In genomic region chr12:121827351-121828099, GRCh38 we compare ENCODE assay signal across 1 cellular context.
TF ChIP-seq lines count a peak whose summit lies in the region.

No MANE protein-coding gene starts in this region.

TF ChIP-seq in HCT116, 20 proteins besides CTCF, POLR2A, EP300 and RAD21:
- no peak for TF ChIP-seq JUND (IDR thresholded peaks at IDR 0.05)
- no peak for TF ChIP-seq REST (IDR thresholded peaks at IDR 0.05; ENCODE audit: low read depth)
- no peak for TF ChIP-seq ZFX (IDR thresholded peaks at IDR 0.05)
- no peak for TF ChIP-seq YY1 (IDR thresholded peaks at IDR 0.05; ENCODE audit: extremely low read depth, insufficient replicate concordance, low read depth, low read length)
- no peak for TF ChIP-seq EZH2phosphoT487 (IDR thresholded peaks at IDR 0.05; ENCODE audit: borderline replicate concordance)
- no peak for TF ChIP-seq TCF7L2 (IDR thresholded peaks at IDR 0.05; ENCODE audit: borderline replicate concordance, extremely low read depth, insufficient read depth, insufficient read length)
- no peak for TF ChIP-seq FOSL1 (IDR thresholded peaks at IDR 0.05; ENCODE audit: low read depth)
- TF ChIP-seq CBX3 (IDR thresholded peaks at IDR 0.05; ENCODE audit: low read depth) = no peak
- no peak for TF ChIP-seq SP1 (IDR thresholded peaks at IDR 0.05; ENCODE audit: low read depth)
- no peak for TF ChIP-seq SRF (IDR thresholded peaks at IDR 0.05; ENCODE audit: low read depth)
- TF ChIP-seq SIN3A (IDR thresholded peaks at IDR 0.05; ENCODE audit: low read depth) = no peak
- no peak for TF ChIP-seq ZNF274 (IDR thresholded peaks at IDR 0.05; ENCODE audit: low read depth, low read length)
- TF ChIP-seq ATF3 (IDR thresholded peaks at IDR 0.05) = no peak
- TF ChIP-seq ZBTB33 (IDR thresholded peaks at IDR 0.05; ENCODE audit: extremely low read depth, insufficient replicate concordance, low read length) = no peak
- TF ChIP-seq EZH2 (IDR thresholded peaks at IDR 0.05) = no peak
- no peak for TF ChIP-seq CEBPB (IDR thresholded peaks at IDR 0.05; ENCODE audit: low read depth)
- no peak for TF ChIP-seq EGR1 (IDR thresholded peaks at IDR 0.05; ENCODE audit: low read depth)
- TF ChIP-seq POLR2AphosphoS5 (IDR thresholded peaks at IDR 0.05; ENCODE audit: low read depth, low read length) = no peak
- no peak for TF ChIP-seq ELF1 (IDR thresholded peaks at IDR 0.05; ENCODE audit: borderline replicate concordance, low read depth)
- no peak for TF ChIP-seq MAX (IDR thresholded peaks at IDR 0.05)
